1 cellular context compared by ENCODE assay signal in genomic region chr3:197001106-197001971, GRCh38.
A peak's percentile ranks its signal among the peaks of the same experiment; 100 is the strongest.
TF ChIP-seq lines count a peak whose summit lies in the region.

No MANE protein-coding gene starts in this region.

TF ChIP-seq in GM12878, 131 proteins besides CTCF, POLR2A, EP300 and RAD21 (continued from another document and continues in another):
- no peak for TF ChIP-seq CUX1 (IDR thresholded peaks at IDR 0.05; ENCODE audit: insufficient replicate concordance, low read depth, low read length)
- TF ChIP-seq POLR2AphosphoS2 (IDR thresholded peaks at IDR 0.05; ENCODE audit: low read depth, low read length) = 0 out of 2 replicates have a peak, but pooled peaks have one; percentile 24
- TF ChIP-seq CHD4 (IDR thresholded peaks at IDR 0.05) = no peak
- TF ChIP-seq CREM (IDR thresholded peaks at IDR 0.05; ENCODE audit: low read depth) = no peak
- TF ChIP-seq KAT2A (conservative IDR thresholded peaks at IDR 0.05; ENCODE audit: control insufficient read depth, low read depth, low read length) = no peak
- peak; percentile 73 for TF ChIP-seq POLR2AphosphoS5 (IDR thresholded peaks at IDR 0.05; ENCODE audit: low read length)
- no peak for TF ChIP-seq STAT3 (IDR thresholded peaks at IDR 0.05; ENCODE audit: low read depth, low read length)
- no peak for TF ChIP-seq PRDM15 (CRISPR knock-in tag; IDR thresholded peaks at IDR 0.05)
- no peak for TF ChIP-seq REST (IDR thresholded peaks at IDR 0.05; ENCODE audit: low read depth, low read length)
- no peak for TF ChIP-seq HDAC2 (IDR thresholded peaks at IDR 0.05)
- TF ChIP-seq YY1 (IDR thresholded peaks at IDR 0.05; ENCODE audit: low read depth, low read length) = no peak
- peak; percentile 57; the same call in 1 of the 2 replicates for TF ChIP-seq RAD51 (IDR thresholded peaks at IDR 0.05)
- TF ChIP-seq SMC3 (IDR thresholded peaks at IDR 0.05; ENCODE audit: borderline replicate concordance, low read length) = no peak
- no peak for TF ChIP-seq NR2C2 (IDR thresholded peaks at IDR 0.05; ENCODE audit: borderline replicate concordance, control insufficient read depth, insufficient read length, low read depth)
- 0 out of 2 replicates have a peak, but pooled peaks have one; percentile 10 for TF ChIP-seq GATAD2B (conservative IDR thresholded peaks at IDR 0.05; ENCODE audit: low read depth)
- 0 out of 3 replicates have a peak, but pooled peaks have one; percentile 8 for TF ChIP-seq POU2F2 (IDR thresholded peaks at IDR 0.05; ENCODE audit: borderline replicate concordance, low read depth, low read length)
- TF ChIP-seq BCLAF1 (IDR thresholded peaks at IDR 0.05) = no peak
- no peak for TF ChIP-seq CBX3 (IDR thresholded peaks at IDR 0.05; ENCODE audit: borderline replicate concordance, low read depth)
- no peak for TF ChIP-seq NR2C1 (IDR thresholded peaks at IDR 0.05)
- no peak for TF ChIP-seq PAX8 (IDR thresholded peaks at IDR 0.05)
- TF ChIP-seq RELB (IDR thresholded peaks at IDR 0.05; ENCODE audit: low read depth) = no peak
- TF ChIP-seq JUNB (IDR thresholded peaks at IDR 0.05) = no peak
- TF ChIP-seq SMARCA5 (IDR thresholded peaks at IDR 0.05) = no peak
- TF ChIP-seq KDM1A (IDR thresholded peaks at IDR 0.05; ENCODE audit: borderline replicate concordance) = no peak
- no peak for TF ChIP-seq CEBPZ (IDR thresholded peaks at IDR 0.05; ENCODE audit: low read depth, low read length)
- TF ChIP-seq SKIL (IDR thresholded peaks at IDR 0.05; ENCODE audit: low read depth, poor library complexity, severe bottlenecking) = peak; percentile 23
- TF ChIP-seq RCOR1 (conservative IDR thresholded peaks at IDR 0.05; ENCODE audit: low read depth, low read length) = no peak
- TF ChIP-seq FOXK2 (IDR thresholded peaks at IDR 0.05) = no peak
- 0 out of 2 replicates have a peak, but pooled peaks have one; percentile 35 for TF ChIP-seq NBN (IDR thresholded peaks at IDR 0.05)
- no peak for TF ChIP-seq SMAD1 (IDR thresholded peaks at IDR 0.05; ENCODE audit: low read depth, partially characterized antibody)
- TF ChIP-seq CHD2 (IDR thresholded peaks at IDR 0.05; ENCODE audit: borderline replicate concordance, low read depth, low read length) = no peak
- no peak for TF ChIP-seq SREBF2 (IDR thresholded peaks at IDR 0.05; ENCODE audit: low read length)
- TF ChIP-seq NFXL1 (IDR thresholded peaks at IDR 0.05; ENCODE audit: borderline replicate concordance) = no peak
- no peak for TF ChIP-seq ASH2L (IDR thresholded peaks at IDR 0.05; ENCODE audit: borderline replicate concordance, low read depth)
